ENCODE assay signal across 1 cellular context in the genomic region with DNA sequence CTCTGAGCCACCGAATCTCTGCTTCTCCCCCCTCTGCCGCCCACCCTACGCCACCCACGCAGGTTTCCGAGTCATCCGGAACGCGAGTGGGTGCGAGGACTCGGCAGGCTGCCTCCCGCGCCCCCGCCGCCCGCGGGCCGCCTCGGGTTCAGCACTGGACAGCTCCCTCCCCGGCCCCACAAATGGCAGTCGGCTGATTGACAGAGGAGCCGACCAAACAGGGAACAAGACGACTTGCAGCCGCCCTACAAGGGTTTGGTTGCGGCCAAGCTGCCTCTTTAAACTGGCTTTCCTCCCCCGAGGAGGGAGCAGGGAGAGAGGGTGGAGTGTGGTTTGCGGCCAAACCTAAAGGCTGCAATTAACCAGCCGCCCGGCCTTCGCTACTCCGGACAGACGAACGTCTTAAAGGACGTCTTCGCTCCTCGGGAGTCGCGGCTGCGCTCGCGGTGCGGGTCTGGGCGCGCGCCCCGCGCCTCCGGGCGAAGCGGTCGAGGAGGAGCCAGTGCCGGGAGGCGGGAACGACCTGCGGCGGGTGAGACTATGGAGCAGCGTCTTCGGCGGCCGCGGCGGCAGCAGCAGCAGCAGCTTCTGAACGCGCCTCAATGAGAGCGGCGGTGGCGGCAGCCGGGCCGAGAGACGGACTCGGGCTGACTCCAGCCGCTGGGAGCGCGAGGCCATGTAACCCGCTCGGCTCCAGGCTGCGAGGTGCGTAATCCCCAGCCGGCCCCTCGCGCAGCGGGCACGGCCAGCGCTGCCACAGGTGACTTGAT.
TF ChIP-seq lines count a peak whose summit lies in the region.

Gene GPR158, plus strand, starts transcription at position 541 of the 770 bp plus-strand sequence. CDS start 420 bp downstream, outside the sequence.

TF ChIP-seq in WTC11, 78 proteins besides CTCF, POLR2A, EP300 and RAD21 (continued from another document and continues in another):
- TF ChIP-seq ETV6 (CRISPR knock-in tag; IDR thresholded peaks at IDR 0.05) (peak; percentile 93), USF1 (CRISPR knock-in tag; IDR thresholded peaks at IDR 0.05) (peak; percentile 73), NR2C2 (CRISPR knock-in tag; IDR thresholded peaks at IDR 0.05) (peak; percentile 73; the same call in 1 of the 2 replicates), NR1H2 (CRISPR knock-in tag; IDR thresholded peaks at IDR 0.05) (peak; percentile 86), SMAD4 (CRISPR knock-in tag; IDR thresholded peaks at IDR 0.05) (peak; percentile 91), SOX15 (CRISPR knock-in tag; IDR thresholded peaks at IDR 0.05) (no peak), TCF7 (CRISPR knock-in tag; IDR thresholded peaks at IDR 0.05; ENCODE audit: low read depth) (no peak; the same call in 1 of the 2 replicates), MYBL2 (CRISPR knock-in tag; IDR thresholded peaks at IDR 0.05) (peak; percentile 83), CREB1 (CRISPR knock-in tag; IDR thresholded peaks at IDR 0.05) (peak; percentile 92), OVOL2 (CRISPR knock-in tag; IDR thresholded peaks at IDR 0.05; ENCODE audit: borderline replicate concordance) (no peak), ZNF138 (CRISPR knock-in tag; conservative IDR thresholded peaks at IDR 0.05) (0 out of 2 replicates have a peak, but pooled peaks have one; percentile 23), ZNF232 (CRISPR knock-in tag; IDR thresholded peaks at IDR 0.05) (peak; percentile 98), ATF6 (CRISPR knock-in tag; IDR thresholded peaks at IDR 0.05) (no peak), AFF4 (CRISPR knock-in tag; IDR thresholded peaks at IDR 0.05; ENCODE audit: borderline replicate concordance) (peak; percentile 94; the same call in 1 of the 2 replicates), RORB (CRISPR knock-in tag; IDR thresholded peaks at IDR 0.05) (no peak), NFATC4 (CRISPR knock-in tag; IDR thresholded peaks at IDR 0.05) (no peak), TEAD4 (CRISPR knock-in tag; IDR thresholded peaks at IDR 0.05) (peak; percentile 72), FOXJ3 (CRISPR knock-in tag; IDR thresholded peaks at IDR 0.05; ENCODE audit: borderline replicate concordance) (no peak), ZNF423 (CRISPR knock-in tag; IDR thresholded peaks at IDR 0.05) (no peak), HMGA2 (CRISPR knock-in tag; IDR thresholded peaks at IDR 0.05) (no peak), SP1 (CRISPR knock-in tag; conservative IDR thresholded peaks at IDR 0.05) (peak; percentile 85; the same call in 1 of the 2 replicates), NR3C1 (CRISPR knock-in tag; conservative IDR thresholded peaks at IDR 0.05; ENCODE audit: low read depth) (peak; percentile 87; the same call in 1 of the 2 replicates), MXD4 (CRISPR knock-in tag; IDR thresholded peaks at IDR 0.05; ENCODE audit: borderline replicate concordance) (no peak), GRHL2 (CRISPR knock-in tag; IDR thresholded peaks at IDR 0.05; ENCODE audit: insufficient replicate concordance, severe bottlenecking) (no peak), MAX (CRISPR knock-in tag; IDR thresholded peaks at IDR 0.05) (peak; percentile 69), E2F1 (CRISPR knock-in tag; IDR thresholded peaks at IDR 0.05) (peak; percentile 83), NFYB (CRISPR knock-in tag; conservative IDR thresholded peaks at IDR 0.05; ENCODE audit: low read depth) (peak; percentile 83), RELA (CRISPR knock-in tag; IDR thresholded peaks at IDR 0.05; ENCODE audit: borderline replicate concordance) (peak; percentile 78; the same call in 1 of the 2 replicates), ESRRA (CRISPR knock-in tag; IDR thresholded peaks at IDR 0.05; ENCODE audit: borderline replicate concordance) (peak; percentile 77; the same call in 1 of the 2 replicates), GABPB1 (CRISPR knock-in tag; IDR thresholded peaks at IDR 0.05) (no peak), SMAD3 (CRISPR knock-in tag; IDR thresholded peaks at IDR 0.05; ENCODE audit: borderline replicate concordance) (peak; percentile 97)
- TF ChIP-seq, protein P1, sequence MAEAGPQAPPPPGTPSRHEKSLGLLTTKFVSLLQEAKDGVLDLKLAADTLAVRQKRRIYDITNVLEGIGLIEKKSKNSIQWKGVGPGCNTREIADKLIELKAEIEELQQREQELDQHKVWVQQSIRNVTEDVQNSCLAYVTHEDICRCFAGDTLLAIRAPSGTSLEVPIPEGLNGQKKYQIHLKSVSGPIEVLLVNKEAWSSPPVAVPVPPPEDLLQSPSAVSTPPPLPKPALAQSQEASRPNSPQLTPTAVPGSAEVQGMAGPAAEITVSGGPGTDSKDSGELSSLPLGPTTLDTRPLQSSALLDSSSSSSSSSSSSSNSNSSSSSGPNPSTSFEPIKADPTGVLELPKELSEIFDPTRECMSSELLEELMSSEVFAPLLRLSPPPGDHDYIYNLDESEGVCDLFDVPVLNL (CRISPR knock-in tag; IDR thresholded peaks at IDR 0.05; ENCODE audit: borderline replicate concordance, low read depth) = no peak
- TF ChIP-seq, protein P2, sequence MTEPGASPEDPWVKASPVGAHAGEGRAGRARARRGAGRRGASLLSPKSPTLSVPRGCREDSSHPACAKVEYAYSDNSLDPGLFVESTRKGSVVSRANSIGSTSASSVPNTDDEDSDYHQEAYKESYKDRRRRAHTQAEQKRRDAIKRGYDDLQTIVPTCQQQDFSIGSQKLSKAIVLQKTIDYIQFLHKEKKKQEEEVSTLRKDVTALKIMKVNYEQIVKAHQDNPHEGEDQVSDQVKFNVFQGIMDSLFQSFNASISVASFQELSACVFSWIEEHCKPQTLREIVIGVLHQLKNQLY (CRISPR knock-in tag; IDR thresholded peaks at IDR 0.05) = peak; percentile 75; the same call in 1 of the 2 replicates
- TF ChIP-seq, protein P3, sequence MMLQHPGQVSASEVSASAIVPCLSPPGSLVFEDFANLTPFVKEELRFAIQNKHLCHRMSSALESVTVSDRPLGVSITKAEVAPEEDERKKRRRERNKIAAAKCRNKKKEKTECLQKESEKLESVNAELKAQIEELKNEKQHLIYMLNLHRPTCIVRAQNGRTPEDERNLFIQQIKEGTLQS (CRISPR knock-in tag; conservative IDR thresholded peaks at IDR 0.05) = no peak
- TF ChIP-seq, protein P4, sequence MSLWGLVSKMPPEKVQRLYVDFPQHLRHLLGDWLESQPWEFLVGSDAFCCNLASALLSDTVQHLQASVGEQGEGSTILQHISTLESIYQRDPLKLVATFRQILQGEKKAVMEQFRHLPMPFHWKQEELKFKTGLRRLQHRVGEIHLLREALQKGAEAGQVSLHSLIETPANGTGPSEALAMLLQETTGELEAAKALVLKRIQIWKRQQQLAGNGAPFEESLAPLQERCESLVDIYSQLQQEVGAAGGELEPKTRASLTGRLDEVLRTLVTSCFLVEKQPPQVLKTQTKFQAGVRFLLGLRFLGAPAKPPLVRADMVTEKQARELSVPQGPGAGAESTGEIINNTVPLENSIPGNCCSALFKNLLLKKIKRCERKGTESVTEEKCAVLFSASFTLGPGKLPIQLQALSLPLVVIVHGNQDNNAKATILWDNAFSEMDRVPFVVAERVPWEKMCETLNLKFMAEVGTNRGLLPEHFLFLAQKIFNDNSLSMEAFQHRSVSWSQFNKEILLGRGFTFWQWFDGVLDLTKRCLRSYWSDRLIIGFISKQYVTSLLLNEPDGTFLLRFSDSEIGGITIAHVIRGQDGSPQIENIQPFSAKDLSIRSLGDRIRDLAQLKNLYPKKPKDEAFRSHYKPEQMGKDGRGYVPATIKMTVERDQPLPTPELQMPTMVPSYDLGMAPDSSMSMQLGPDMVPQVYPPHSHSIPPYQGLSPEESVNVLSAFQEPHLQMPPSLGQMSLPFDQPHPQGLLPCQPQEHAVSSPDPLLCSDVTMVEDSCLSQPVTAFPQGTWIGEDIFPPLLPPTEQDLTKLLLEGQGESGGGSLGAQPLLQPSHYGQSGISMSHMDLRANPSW (CRISPR knock-in tag; conservative IDR thresholded peaks at IDR 0.05; ENCODE audit: low read depth) = no peak; the same call in 1 of the 2 replicates
- TF ChIP-seq, protein P5, sequence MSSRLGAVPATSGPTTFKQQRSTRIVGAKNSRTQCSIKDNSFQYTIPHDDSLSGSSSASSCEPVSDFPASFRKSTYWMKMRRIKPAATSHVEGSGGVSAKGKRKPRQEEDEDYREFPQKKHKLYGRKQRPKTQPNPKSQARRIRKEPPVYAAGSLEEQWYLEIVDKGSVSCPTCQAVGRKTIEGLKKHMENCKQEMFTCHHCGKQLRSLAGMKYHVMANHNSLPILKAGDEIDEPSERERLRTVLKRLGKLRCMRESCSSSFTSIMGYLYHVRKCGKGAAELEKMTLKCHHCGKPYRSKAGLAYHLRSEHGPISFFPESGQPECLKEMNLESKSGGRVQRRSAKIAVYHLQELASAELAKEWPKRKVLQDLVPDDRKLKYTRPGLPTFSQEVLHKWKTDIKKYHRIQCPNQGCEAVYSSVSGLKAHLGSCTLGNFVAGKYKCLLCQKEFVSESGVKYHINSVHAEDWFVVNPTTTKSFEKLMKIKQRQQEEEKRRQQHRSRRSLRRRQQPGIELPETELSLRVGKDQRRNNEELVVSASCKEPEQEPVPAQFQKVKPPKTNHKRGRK (CRISPR knock-in tag; IDR thresholded peaks at IDR 0.05; ENCODE audit: borderline replicate concordance) = no peak; the same call in 1 of the 2 replicates
- TF ChIP-seq, protein P6, sequence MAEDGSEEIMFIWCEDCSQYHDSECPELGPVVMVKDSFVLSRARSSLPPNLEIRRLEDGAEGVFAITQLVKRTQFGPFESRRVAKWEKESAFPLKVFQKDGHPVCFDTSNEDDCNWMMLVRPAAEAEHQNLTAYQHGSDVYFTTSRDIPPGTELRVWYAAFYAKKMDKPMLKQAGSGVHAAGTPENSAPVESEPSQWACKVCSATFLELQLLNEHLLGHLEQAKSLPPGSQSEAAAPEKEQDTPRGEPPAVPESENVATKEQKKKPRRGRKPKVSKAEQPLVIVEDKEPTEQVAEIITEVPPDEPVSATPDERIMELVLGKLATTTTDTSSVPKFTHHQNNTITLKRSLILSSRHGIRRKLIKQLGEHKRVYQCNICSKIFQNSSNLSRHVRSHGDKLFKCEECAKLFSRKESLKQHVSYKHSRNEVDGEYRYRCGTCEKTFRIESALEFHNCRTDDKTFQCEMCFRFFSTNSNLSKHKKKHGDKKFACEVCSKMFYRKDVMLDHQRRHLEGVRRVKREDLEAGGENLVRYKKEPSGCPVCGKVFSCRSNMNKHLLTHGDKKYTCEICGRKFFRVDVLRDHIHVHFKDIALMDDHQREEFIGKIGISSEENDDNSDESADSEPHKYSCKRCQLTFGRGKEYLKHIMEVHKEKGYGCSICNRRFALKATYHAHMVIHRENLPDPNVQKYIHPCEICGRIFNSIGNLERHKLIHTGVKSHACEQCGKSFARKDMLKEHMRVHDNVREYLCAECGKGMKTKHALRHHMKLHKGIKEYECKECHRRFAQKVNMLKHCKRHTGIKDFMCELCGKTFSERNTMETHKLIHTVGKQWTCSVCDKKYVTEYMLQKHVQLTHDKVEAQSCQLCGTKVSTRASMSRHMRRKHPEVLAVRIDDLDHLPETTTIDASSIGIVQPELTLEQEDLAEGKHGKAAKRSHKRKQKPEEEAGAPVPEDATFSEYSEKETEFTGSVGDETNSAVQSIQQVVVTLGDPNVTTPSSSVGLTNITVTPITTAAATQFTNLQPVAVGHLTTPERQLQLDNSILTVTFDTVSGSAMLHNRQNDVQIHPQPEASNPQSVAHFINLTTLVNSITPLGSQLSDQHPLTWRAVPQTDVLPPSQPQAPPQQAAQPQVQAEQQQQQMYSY (CRISPR knock-in tag; IDR thresholded peaks at IDR 0.05) = peak; percentile 12; the same call in 1 of the 2 replicates
